ENCODE assay signal across 1 cellular context in genomic region chr1:228997721-228998144, GRCh38.
TF ChIP-seq lines count a peak whose summit lies in the region.

No MANE protein-coding gene starts in this region.

TF ChIP-seq in HepG2, 621 proteins besides CTCF, POLR2A, EP300 and RAD21 (continued from another document):
- TF ChIP-seq TAF15 (IDR thresholded peaks at IDR 0.05; ENCODE audit: low read depth, low read length, poor library complexity, severe bottlenecking), result no peak
- no peak for TF ChIP-seq ZNF530 (CRISPR knock-in tag; IDR thresholded peaks at IDR 0.05; ENCODE audit: low read depth)
- TF ChIP-seq HMG20A (CRISPR knock-in tag; IDR thresholded peaks at IDR 0.05; ENCODE audit: borderline replicate concordance), result no peak; the same call in 1 of the 2 replicates
- TF ChIP-seq ZNF550 (CRISPR knock-in tag; IDR thresholded peaks at IDR 0.05; ENCODE audit: borderline replicate concordance), result no peak
- TF ChIP-seq ZBTB43 (CRISPR knock-in tag; conservative IDR thresholded peaks at IDR 0.05), result no peak
- no peak for TF ChIP-seq MAF1 (CRISPR knock-in tag; IDR thresholded peaks at IDR 0.05; ENCODE audit: borderline replicate concordance)
- TF ChIP-seq ZNF552 (CRISPR knock-in tag; IDR thresholded peaks at IDR 0.05; ENCODE audit: borderline replicate concordance), result no peak
- TF ChIP-seq ZNF563 (CRISPR knock-in tag; IDR thresholded peaks at IDR 0.05), result no peak
- TF ChIP-seq ZNF761 (CRISPR knock-in tag; conservative IDR thresholded peaks at IDR 0.05), result no peak
- no peak for TF ChIP-seq HBP1 (CRISPR knock-in tag; IDR thresholded peaks at IDR 0.05; ENCODE audit: low read depth)
- no peak for TF ChIP-seq MYPOP (CRISPR knock-in tag; IDR thresholded peaks at IDR 0.05)
- TF ChIP-seq GMEB2 (CRISPR knock-in tag; IDR thresholded peaks at IDR 0.05; ENCODE audit: low read depth), result no peak
- TF ChIP-seq ZBTB1 (CRISPR knock-in tag; IDR thresholded peaks at IDR 0.05; ENCODE audit: borderline replicate concordance), result no peak
- TF ChIP-seq ZNF367 (CRISPR knock-in tag; IDR thresholded peaks at IDR 0.05; ENCODE audit: borderline replicate concordance), result no peak
- TF ChIP-seq ZNF782 (CRISPR knock-in tag; IDR thresholded peaks at IDR 0.05; ENCODE audit: borderline replicate concordance), result no peak
- TF ChIP-seq AHR (CRISPR knock-in tag; IDR thresholded peaks at IDR 0.05), result no peak
- peak; percentile 70 for TF ChIP-seq PPARG (CRISPR knock-in tag; conservative IDR thresholded peaks at IDR 0.05)
- TF ChIP-seq NFIB (CRISPR knock-in tag; IDR thresholded peaks at IDR 0.05; ENCODE audit: borderline replicate concordance), result no peak
- TF ChIP-seq SIN3B (IDR thresholded peaks at IDR 0.05; ENCODE audit: low read length), result no peak
- TF ChIP-seq ZSCAN12 (CRISPR knock-in tag; IDR thresholded peaks at IDR 0.05), result no peak
- TF ChIP-seq MAFK (conservative IDR thresholded peaks at IDR 0.05 in 1 of 2, IDR thresholded peaks at IDR 0.05 in 1 of 2; ENCODE audit: low read length in 2 of 2), result no peak
- no peak for TF ChIP-seq FLYWCH1 (CRISPR knock-in tag; IDR thresholded peaks at IDR 0.05)
- TF ChIP-seq KIAA2018 (CRISPR knock-in tag; IDR thresholded peaks at IDR 0.05; ENCODE audit: borderline replicate concordance), result no peak
- TF ChIP-seq SOX6 (IDR thresholded peaks at IDR 0.05), result no peak
- peak; percentile 87 for TF ChIP-seq SOX6 (CRISPR knock-in tag; IDR thresholded peaks at IDR 0.05)
- no peak for TF ChIP-seq ZNF337 (CRISPR knock-in tag; IDR thresholded peaks at IDR 0.05; ENCODE audit: borderline replicate concordance, low read depth)
- TF ChIP-seq MIXL1 (CRISPR knock-in tag; IDR thresholded peaks at IDR 0.05), result peak; percentile 65
- peak; percentile 96; the same call in 1 of the 2 replicates for TF ChIP-seq CHD4 (IDR thresholded peaks at IDR 0.05; ENCODE audit: borderline replicate concordance, low read length)
- peak; percentile 80 for TF ChIP-seq HDAC2 (CRISPR knock-in tag; IDR thresholded peaks at IDR 0.05)
- no peak for TF ChIP-seq AKAP8 (CRISPR knock-in tag; IDR thresholded peaks at IDR 0.05)
- TF ChIP-seq ZGPAT (CRISPR knock-in tag; IDR thresholded peaks at IDR 0.05), result peak; percentile 33; the same call in 1 of the 2 replicates
- no peak for TF ChIP-seq WIZ (CRISPR knock-in tag; IDR thresholded peaks at IDR 0.05)
- TF ChIP-seq ZNF160 (CRISPR knock-in tag; IDR thresholded peaks at IDR 0.05), result no peak
